8 cellular contexts compared by ENCODE assay signal in genomic region chr14:39107624-39108023, GRCh38. TPM values are rescaled to one million over a fixed set of nuclear protein-coding genes. Genes with fewer than 3 reads are reported as not detected.
A peak's percentile ranks its signal among the peaks of the same experiment; 100 is the strongest.
DNase-seq lines count a peak whose midpoint lies in the region; ATAC-seq and TF ChIP-seq lines count a peak whose summit lies in the region.

No MANE protein-coding gene starts in this region.

- ATAC-seq in HG03095 (IDR thresholded peaks at IDR 0.05; ENCODE audit: unreplicated experiment) (peak; percentile 31), upper lobe of right lung (peak; percentile 29), HG03045 (IDR thresholded peaks at IDR 0.05; ENCODE audit: unreplicated experiment) (no peak), GM21825 (IDR thresholded peaks at IDR 0.05; ENCODE audit: unreplicated experiment) (no peak)

- no peaks in the 10 kb centered on the region for H3K9me3 ChIP-seq in OCI-LY1 (ENCODE audit: low read length)
- no peaks in the 10 kb centered on the region for H3K9me3 ChIP-seq in esophagus muscularis mucosa
- H3K9me3 ChIP-seq in upper lobe of right lung, result no peaks in the 10 kb centered on the region

- H3K4me1 ChIP-seq in OCI-LY1 (ENCODE audit: insufficient read depth, low read length, severe bottlenecking) (peaks cover 37% of the 10 kb centered on the region), esophagus muscularis mucosa (peaks cover 11 to 22% (median 12%) of the 10 kb centered on the region in 4 donors), upper lobe of right lung (peaks cover 14% of the 10 kb centered on the region)

- no peak overlapping the region for H3K4me3 ChIP-seq in OCI-LY1 (ENCODE audit: low read depth, low read length, poor library complexity, severe bottlenecking)
- no peak overlapping the region for H3K4me3 ChIP-seq in esophagus muscularis mucosa
- H3K4me3 ChIP-seq in upper lobe of right lung, result no peak overlapping the region

- no peaks in the 10 kb centered on the region for H3K9me2 ChIP-seq in OCI-LY1 (ENCODE audit: low read depth, low read length)

- H2AFZ ChIP-seq in OCI-LY1 (ENCODE audit: low read length), result no peak overlapping the region

- intact Hi-C loops in esophagus muscularis mucosa (cut with DNase I), result loop anchor here (5.0 to 10.0 kb wide), 2 partner anchors 157 to 325 kb away; partner anchors contain the start of gene FBXO33
- intact Hi-C loops in upper lobe of right lung (cut with DNase I), result no loop called here

- H3K36me3 ChIP-seq in OCI-LY1 (ENCODE audit: insufficient read depth, low read length), result no peaks in the 10 kb centered on the region
- no peaks in the 10 kb centered on the region for H3K36me3 ChIP-seq in esophagus muscularis mucosa
- no peaks in the 10 kb centered on the region for H3K36me3 ChIP-seq in upper lobe of right lung

- no peak overlapping the region for H3K4me2 ChIP-seq in OCI-LY1 (ENCODE audit: low read length)

- TF ChIP-seq CTCF in OCI-LY1 (IDR thresholded peaks at IDR 0.05; ENCODE audit: low read length) (peak; percentile 65), esophagus muscularis mucosa (IDR thresholded peaks at IDR 0.05) (peak; percentile 30 to 49 (median 32)), upper lobe of right lung (IDR thresholded peaks at IDR 0.05) (peak; percentile 45)

- no peaks in the 10 kb centered on the region for H3K27me3 ChIP-seq in OCI-LY1 (ENCODE audit: insufficient read depth, low read length)
- no peaks in the 10 kb centered on the region for H3K27me3 ChIP-seq in esophagus muscularis mucosa
- no peaks in the 10 kb centered on the region for H3K27me3 ChIP-seq in upper lobe of right lung

- WGBS in esophagus muscularis mucosa, result 92% methylated on average over 1 of the region's 1 CpG

- TF ChIP-seq POLR2A in esophagus muscularis mucosa (IDR thresholded peaks at IDR 0.05; ENCODE audit: low read depth), result no peak

- no peaks in the 10 kb centered on the region for H3K79me2 ChIP-seq in OCI-LY1 (ENCODE audit: insufficient read depth, low read length)

- H3K9ac ChIP-seq in OCI-LY1 (ENCODE audit: low read length), result no peak overlapping the region

- no peak for TF ChIP-seq EP300 in esophagus muscularis mucosa (IDR thresholded peaks at IDR 0.05)

- H3K27ac ChIP-seq in OCI-LY1 (ENCODE audit: low read depth, low read length, poor library complexity, severe bottlenecking) (no peak overlapping the region), esophagus muscularis mucosa (replicated peaks in 1 of 4) (no peak overlapping the region), upper lobe of right lung (no peak overlapping the region)

- H3F3A ChIP-seq in OCI-LY1 (ENCODE audit: insufficient read depth, low read length), result no peaks in the 10 kb centered on the region

- DNase-seq in NCI-H1417 (lab: John Stamatoyannopoulos, UW) (peak in 2 of 3 experiments; percentile 27 to 60), NCI-H1417 treated with DMSO at 0.1 percent for 48 hours (lab: John Stamatoyannopoulos, UW) (no peak), esophagus muscularis mucosa (ENCODE audit: extremely low spot score) (no peak), upper lobe of right lung (no peak)

- no peaks in the 10 kb centered on the region for H4K20me1 ChIP-seq in OCI-LY1 (ENCODE audit: insufficient read depth, low read length)

RNA-seq across cellular contexts. Expression of gene SEC23A, which starts 4.6 kb away (rescaled TPM):
- total RNA-seq in esophagus muscularis mucosa (100 to 1,000 TPM; 181 to 222 (median 203) TPM), upper lobe of right lung (61.0 TPM)

RNA-seq across cellular contexts. Expression of gene GEMIN2, which starts 6.5 kb away (rescaled TPM):
- 10 to 100 TPM; 13.7 to 20.1 (median 17.7) TPM for total RNA-seq in esophagus muscularis mucosa
- total RNA-seq in upper lobe of right lung, result 8.5 TPM

Comparison
In these comparisons a context has a peak if more than half of its experiments do, and no peak if none do; other contexts are left out.
1. DNase-seq: peak in NCI-H1417 (2 of 3); none in NCI-H1417 treated with DMSO at 0.1 percent for 48 hours (single experiment), esophagus muscularis mucosa (single experiment) and upper lobe of right lung (single experiment).
2. ATAC-seq: peak in HG03095 (single experiment) and upper lobe of right lung (single experiment); none in HG03045 (single experiment) and GM21825 (single experiment).
3. Peak in every context shown above with its lines, with median percentiles within 50 percentile points of each other: CTCF ChIP-seq.